In the genomic region with DNA sequence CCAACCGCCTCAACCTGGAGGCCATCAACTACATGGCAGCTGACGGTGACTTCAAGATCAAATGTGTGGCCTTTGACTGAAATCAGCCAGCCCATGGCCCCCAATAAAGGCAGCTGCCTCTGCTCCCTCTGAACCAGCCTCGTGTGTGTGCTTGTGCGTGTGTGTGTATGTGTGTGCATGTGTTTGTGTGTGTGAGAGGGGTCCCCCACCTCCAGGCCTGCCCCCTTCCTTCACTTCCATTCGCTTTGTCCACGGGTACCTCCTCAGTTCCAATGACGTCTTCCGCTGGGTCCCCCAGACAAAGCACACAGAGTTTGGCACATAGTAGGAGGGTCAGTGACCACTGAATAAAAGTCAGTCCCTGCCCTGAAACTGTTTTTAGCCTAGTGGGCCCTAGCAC, we compare ENCODE assay signal across 18 cellular contexts. TPM values are rescaled to one million over a fixed set of nuclear protein-coding genes. Genes with fewer than 3 reads are reported as not detected.
A peak's percentile ranks its signal among the peaks of the same experiment; 100 is the strongest.
DNase-seq lines count a peak whose midpoint lies in the region; TF ChIP-seq lines count a peak whose summit lies in the region.
"Had no signal": no experiment of that assay in that cellular context is flagged by ENCODE, and none has a peak within 500 bp of the region (broad histone marks: within the 10 kb centered on the region; RNA-seq: fewer than 3 reads in every experiment).

No MANE protein-coding gene starts in this region.

- peaks cover 31% of the 10 kb centered on the region for H3K79me2 ChIP-seq in fibroblast of lung (ENCODE audit: control insufficient read depth, insufficient read depth, low read length)

- H3K36me3 ChIP-seq in fibroblast of lung (ENCODE audit: control insufficient read depth, insufficient read depth, low read length) (peaks cover 17% of the 10 kb centered on the region), skeletal muscle satellite cell (ENCODE audit: insufficient read depth, low read length) (peaks cover 22% of the 10 kb centered on the region), Peyer's patch (no peaks in the 10 kb centered on the region)
- H3K36me3 ChIP-seq: right lobe of liver had no signal

- peak overlapping the region; percentile 56 for H3K27ac Mint-ChIP-seq in T-helper 2 cell treated with Interferon-gamma antibody and Interleukin-4, amounts not matched to agents 5 μg/mL and 100 μg/mL, for 36 hours
- peak overlapping the region; percentile 59 for H3K27ac Mint-ChIP-seq in activated CD4-positive, alpha-beta memory T cell treated with anti-CD3 and anti-CD28 coated beads, Interleukin-2, amount 10 ng/mL, durations not matched to agents 7 days and 5 days

- H3K36me3 Mint-ChIP-seq in T-helper 2 cell treated with Interferon-gamma antibody and Interleukin-4, amounts not matched to agents 5 μg/mL and 100 μg/mL, for 36 hours (ENCODE audit: low read depth): peaks cover 22% of the 10 kb centered on the region
- H3K36me3 Mint-ChIP-seq in activated CD4-positive, alpha-beta memory T cell treated with anti-CD3 and anti-CD28 coated beads, Interleukin-2, amount 10 ng/mL, durations not matched to agents 7 days and 5 days (ENCODE audit: low read depth): peaks cover 32% of the 10 kb centered on the region

- H3K4me1 ChIP-seq in fibroblast of lung (ENCODE audit: control insufficient read depth, extremely low read depth, insufficient read depth, low read length): peaks cover 11% of the 10 kb centered on the region
- H3K4me1 ChIP-seq in skeletal muscle satellite cell (ENCODE audit: control insufficient read depth, insufficient read depth, low read length): peaks cover 26% of the 10 kb centered on the region
- H3K4me1 ChIP-seq in Peyer's patch: peaks cover 0 to 53% (median 10%) of the 10 kb centered on the region in 4 donors

- H3K27ac ChIP-seq in fibroblast of lung (ENCODE audit: insufficient read depth, low read length) (no peak overlapping the region), Peyer's patch (no peak overlapping the region)
- H3K27ac ChIP-seq: right lobe of liver, SJCRH30, tibial artery had no signal

- peaks cover 3% of the 10 kb centered on the region for H4K20me1 ChIP-seq in fibroblast of lung (ENCODE audit: control insufficient read depth, extremely low read depth, insufficient read depth, low read length)

- H3K9ac ChIP-seq in fibroblast of lung (ENCODE audit: insufficient read depth, low read length) (no peak overlapping the region), skeletal muscle satellite cell (ENCODE audit: low read depth, low read length) (no peak overlapping the region)

- DNase-seq in T-helper 2 cell treated with Interferon-gamma antibody and Interleukin-4, amounts not matched to agents 5 μg/mL and 100 μg/mL, for 36 hours (ENCODE audit: low spot score): no peak
- no peak for DNase-seq in T-helper 2 cell
- DNase-seq in activated CD4-positive, alpha-beta memory T cell treated with anti-CD3 and anti-CD28 coated beads, Interleukin-2, amount 10 ng/mL, durations not matched to agents 7 days and 5 days: no peak
- DNase-seq in fibroblast of lung (ENCODE audit: low read depth in 2 of 2): no peak
- no peak for DNase-seq in Peyer's patch
- DNase-seq in NOMO-1 (lab: John Stamatoyannopoulos, UW; ENCODE audit: unreplicated experiment in 2 of 2): no peak
- DNase-seq in SKM-1 treated with dmso at 0.1 percent for 144 hours (lab: John Stamatoyannopoulos, UW; ENCODE audit: unreplicated experiment): no peak
- DNase-seq: activated CD4-positive, alpha-beta T cell treated with anti-CD3 and anti-CD28 coated beads, Interleukin-2, amount 50 U/mL, for 4 hours; foreskin melanocyte; left ventricle myocardium superior; NCI-H1436 treated with DMSO at 0.1 percent for 48 hours; NCI-H446; right lobe of liver; SJCRH30; stimulated activated CD4-positive, alpha-beta T cell treated with anti-CD3 and anti-CD28 coated beads, Interleukin-4, amount 100 ng/mL, for 1 hour; stimulated activated CD8-positive, alpha-beta memory T cell treated with anti-CD3 and anti-CD28 coated beads, Interleukin-4, amount 100 ng/mL, for 48 hours; tibial artery had no signal

- H3K9me3 Mint-ChIP-seq in T-helper 2 cell treated with Interferon-gamma antibody and Interleukin-4, amounts not matched to agents 5 μg/mL and 100 μg/mL, for 36 hours: no peaks in the 10 kb centered on the region
- H3K9me3 Mint-ChIP-seq in activated CD4-positive, alpha-beta memory T cell treated with anti-CD3 and anti-CD28 coated beads, Interleukin-2, amount 10 ng/mL, durations not matched to agents 7 days and 5 days: no peaks in the 10 kb centered on the region

- TF ChIP-seq CTCF in fibroblast of lung (conservative IDR thresholded peaks at IDR 0.05 in 1 of 2, IDR thresholded peaks at IDR 0.05 in 1 of 2; ENCODE audit: low read depth in 1 of 2, low read length in 2 of 2) (no peak), Peyer's patch (IDR thresholded peaks at IDR 0.05) (no peak)

- H3K4me2 ChIP-seq in fibroblast of lung (ENCODE audit: extremely low read depth, insufficient read depth, low read length): peak overlapping the region; percentile 52
- H3K4me2 ChIP-seq in skeletal muscle satellite cell (ENCODE audit: low read length): peak overlapping the region; percentile 36

- POLR2A ChIA-PET in activated CD4-positive, alpha-beta memory T cell treated with anti-CD3 and anti-CD28 coated beads, Interleukin-2, amount 10 ng/mL, durations not matched to agents 7 days and 5 days (lab: Charles Lee): interaction anchor here (0.7 to 12.9 kb wide), 6 partner anchors 19 to 1019 kb away, joined by 3 to 244 read pairs (median 14); a partner anchor contains a TSS

- H3K27me3 Mint-ChIP-seq in T-helper 2 cell treated with Interferon-gamma antibody and Interleukin-4, amounts not matched to agents 5 μg/mL and 100 μg/mL, for 36 hours (ENCODE audit: low read depth): no peaks in the 10 kb centered on the region
- no peaks in the 10 kb centered on the region for H3K27me3 Mint-ChIP-seq in activated CD4-positive, alpha-beta memory T cell treated with anti-CD3 and anti-CD28 coated beads, Interleukin-2, amount 10 ng/mL, durations not matched to agents 7 days and 5 days

- H3K4me3 Mint-ChIP-seq in T-helper 2 cell treated with Interferon-gamma antibody and Interleukin-4, amounts not matched to agents 5 μg/mL and 100 μg/mL, for 36 hours: peak overlapping the region; percentile 40
- peak overlapping the region; percentile 45 for H3K4me3 Mint-ChIP-seq in activated CD4-positive, alpha-beta memory T cell treated with anti-CD3 and anti-CD28 coated beads, Interleukin-2, amount 10 ng/mL, durations not matched to agents 7 days and 5 days

- TF ChIP-seq POLR2A in Peyer's patch (IDR thresholded peaks at IDR 0.05): no peak

- H3K4me3 ChIP-seq in fibroblast of lung (replicated peaks in 1 of 4; ENCODE audit: control extremely low read depth in 1 of 4, insufficient read depth in 1 of 4, low read depth in 3 of 4, low read length in 4 of 4): no peak overlapping the region
- no peak overlapping the region for H3K4me3 ChIP-seq in skeletal muscle satellite cell (ENCODE audit: low read length)
- H3K4me3 ChIP-seq in Peyer's patch: no peak overlapping the region
- H3K4me3 ChIP-seq: right lobe of liver, SJCRH30, tibial artery had no signal

- H3K27me3 ChIP-seq in fibroblast of lung (ENCODE audit: control insufficient read depth, insufficient read depth, low read length) (no peaks in the 10 kb centered on the region), skeletal muscle satellite cell (ENCODE audit: control insufficient read depth, insufficient read depth, low read length) (no peaks in the 10 kb centered on the region), Peyer's patch (no peaks in the 10 kb centered on the region)
- H3K27me3 ChIP-seq: right lobe of liver, SJCRH30, tibial artery had no signal

- no peaks in the 10 kb centered on the region for H3K9me3 ChIP-seq in fibroblast of lung (ENCODE audit: control insufficient read depth, insufficient read depth, low read depth, low read length)
- H3K9me3 ChIP-seq in skeletal muscle satellite cell (replicated peaks; ENCODE audit: low read length): no peaks in the 10 kb centered on the region
- H3K9me3 ChIP-seq in Peyer's patch: no peaks in the 10 kb centered on the region
- H3K9me3 ChIP-seq: right lobe of liver, SJCRH30, tibial artery had no signal

- no peak overlapping the region for H2AFZ ChIP-seq in fibroblast of lung (ENCODE audit: low read length)

- peaks cover 24% of the 10 kb centered on the region for H3K4me1 Mint-ChIP-seq in T-helper 2 cell treated with Interferon-gamma antibody and Interleukin-4, amounts not matched to agents 5 μg/mL and 100 μg/mL, for 36 hours (ENCODE audit: low read depth)
- H3K4me1 Mint-ChIP-seq in activated CD4-positive, alpha-beta memory T cell treated with anti-CD3 and anti-CD28 coated beads, Interleukin-2, amount 10 ng/mL, durations not matched to agents 7 days and 5 days: peaks cover 37% of the 10 kb centered on the region

- CTCF ChIA-PET in activated CD4-positive, alpha-beta memory T cell treated with anti-CD3 and anti-CD28 coated beads, Interleukin-2, amount 10 ng/mL, durations not matched to agents 7 days and 5 days (lab: Charles Lee): interaction anchor here (1.1 to 13.4 kb wide), 4 partner anchors 8 to 56 kb away, joined by 3 to 301 read pairs (median 108); a partner anchor contains a TSS

RNA-seq across cellular contexts. Expression of a gene that starts 4.2 kb away (rescaled TPM):
- 1,000 to 10,000 TPM; 2,209 to 2,240 TPM for total RNA-seq in activated CD4-positive, alpha-beta memory T cell treated with anti-CD3 and anti-CD28 coated beads, Interleukin-2, amount 10 ng/mL, durations not matched to agents 7 days and 5 days
- total RNA-seq in fibroblast of lung: 6,362 and 11,230 TPM in 2 replicates
- polyA plus RNA-seq in fibroblast of lung: 5,090 and 5,801 TPM in 2 replicates
- polyA plus RNA-seq in fibroblast of lung (2012): 11,602 and 14,894 TPM in 2 replicates
- polyA minus RNA-seq in fibroblast of lung (ENCODE audit: low replicate concordance): 14,591 and 18,200 TPM in 2 replicates
- total RNA-seq in skeletal muscle satellite cell (2012; rRNA removed): 4,494 and 5,107 TPM in 2 replicates
- 100 to 1,000 TPM in 1 of 4 donors, 10 to 100 TPM in 3; 44.8 to 352 (median 73.5) TPM for total RNA-seq in Peyer's patch

RNA-seq across cellular contexts. Expression of a gene that starts 6.5 kb away (rescaled TPM):
- total RNA-seq in activated CD4-positive, alpha-beta memory T cell treated with anti-CD3 and anti-CD28 coated beads, Interleukin-2, amount 10 ng/mL, durations not matched to agents 7 days and 5 days: 10 to 100 TPM; 36.6 to 36.9 TPM
- total RNA-seq in fibroblast of lung: 12.1 and 15.4 TPM in 2 replicates
- polyA plus RNA-seq in fibroblast of lung: 12.8 and 26.1 TPM in 2 replicates
- 16.0 and 29.1 TPM in 2 replicates for polyA plus RNA-seq in fibroblast of lung (2012)
- 5.0 and 6.3 TPM in 2 replicates for polyA minus RNA-seq in fibroblast of lung (ENCODE audit: low replicate concordance)
- total RNA-seq in skeletal muscle satellite cell (2012; rRNA removed): 38.0 and 39.5 TPM in 2 replicates
- total RNA-seq in Peyer's patch: 100 to 1,000 TPM in 1 of 4 donors, 10 to 100 TPM in 3; 37.5 to 144 (median 57.1) TPM

RNA-seq across cellular contexts. Expression of a gene that starts 17.2 kb away (rescaled TPM):
- 10 to 100 TPM; 40.9 to 42.7 TPM for total RNA-seq in activated CD4-positive, alpha-beta memory T cell treated with anti-CD3 and anti-CD28 coated beads, Interleukin-2, amount 10 ng/mL, durations not matched to agents 7 days and 5 days
- total RNA-seq in fibroblast of lung: 105 and 131 TPM in 2 replicates
- 32.9 and 35.4 TPM in 2 replicates for polyA plus RNA-seq in fibroblast of lung
- 104 and 109 TPM in 2 replicates for polyA plus RNA-seq in fibroblast of lung (2012)
- 188 and 198 TPM in 2 replicates for polyA minus RNA-seq in fibroblast of lung (ENCODE audit: low replicate concordance)
- 186 and 191 TPM in 2 replicates for total RNA-seq in skeletal muscle satellite cell (2012; rRNA removed)
- 10 to 100 TPM; 54.6 to 89.1 (median 83.6) TPM for total RNA-seq in Peyer's patch

RNA-seq across cellular contexts. Expression of a gene that starts 21.1 kb away (rescaled TPM):
- 10 to 100 TPM; 19.1 to 21.6 TPM for total RNA-seq in activated CD4-positive, alpha-beta memory T cell treated with anti-CD3 and anti-CD28 coated beads, Interleukin-2, amount 10 ng/mL, durations not matched to agents 7 days and 5 days
- 4.0 and 5.1 TPM in 2 replicates for total RNA-seq in fibroblast of lung
- polyA plus RNA-seq in fibroblast of lung: 7.9 and 14.7 TPM in 2 replicates
- polyA plus RNA-seq in fibroblast of lung (2012): 6.9 and 16.5 TPM in 2 replicates
- polyA minus RNA-seq in fibroblast of lung (ENCODE audit: low replicate concordance): 14.5 and 15.0 TPM in 2 replicates
- total RNA-seq in skeletal muscle satellite cell (2012; rRNA removed): 10.1 and 17.3 TPM in 2 replicates
- total RNA-seq in Peyer's patch: 100 to 1,000 TPM in 3 of 4 donors, 10 to 100 TPM in 1; 19.0 to 146 (median 111) TPM

RNA-seq across cellular contexts. Expression of a gene that starts 40.2 kb away (rescaled TPM):
- 100 to 1,000 TPM; 161 to 162 TPM for total RNA-seq in activated CD4-positive, alpha-beta memory T cell treated with anti-CD3 and anti-CD28 coated beads, Interleukin-2, amount 10 ng/mL, durations not matched to agents 7 days and 5 days
- 3.1 and 6.2 TPM in 2 replicates for total RNA-seq in fibroblast of lung
- 2.9 and 5.5 TPM in 2 replicates for polyA plus RNA-seq in fibroblast of lung
- 7.7 and 15.2 TPM in 2 replicates for polyA plus RNA-seq in fibroblast of lung (2012)
- 15.3 and 34.4 TPM in 2 replicates for polyA minus RNA-seq in fibroblast of lung (ENCODE audit: low replicate concordance)
- 10.5 and 13.4 TPM in 2 replicates for total RNA-seq in skeletal muscle satellite cell (2012; rRNA removed)
- 100 to 1,000 TPM in 1 of 4 donors, 10 to 100 TPM in 3; 55.0 to 135 (median 71.8) TPM for total RNA-seq in Peyer's patch

Comparison
In these comparisons a context has a peak if more than half of its experiments do, and no peak if none do; other contexts are left out.
1. RNA of a gene that starts 4.2 kb away (total RNA-seq): 6,362 to 11,230 TPM in fibroblast of lung and 2,209 to 2,240 TPM in activated CD4-positive, alpha-beta memory T cell treated with anti-CD3 and anti-CD28 coated beads, Interleukin-2, amount 10 ng/mL, durations not matched to agents 7 days and 5 days; 44.8 to 352 TPM in Peyer's patch; every median in the first group is over 4 times any median in the second.